ENCODE assay signal across 9 cellular contexts in genomic region chr6:71473908-71474307, GRCh38.
DNase-seq lines count a peak whose midpoint lies in the region; ATAC-seq and TF ChIP-seq lines count a peak whose summit lies in the region.
"Had no signal": no experiment of that assay in that cellular context is flagged by ENCODE, and none has a peak within 500 bp of the region (broad histone marks: within the 10 kb centered on the region; RNA-seq: fewer than 3 reads in every experiment).

No MANE protein-coding gene starts in this region.

- H3K9me3 ChIP-seq in GM23248 (ENCODE audit: low read depth) = no peaks in the 10 kb centered on the region
- H3K9me3 ChIP-seq in heart right ventricle = no peaks in the 10 kb centered on the region
- no peaks in the 10 kb centered on the region for H3K9me3 ChIP-seq in skeletal muscle satellite cell (replicated peaks; ENCODE audit: low read length)

- ATAC-seq in heart right ventricle (peak in 7 of 8 donors; percentile 37 to 87 (median 66)), HG03097 (IDR thresholded peaks at IDR 0.05; ENCODE audit: low FRiP score, unreplicated experiment) (no peak), GM18505 (IDR thresholded peaks at IDR 0.05; ENCODE audit: unreplicated experiment) (no peak), HG03108 (IDR thresholded peaks at IDR 0.05; ENCODE audit: unreplicated experiment) (no peak)
- ATAC-seq: natural killer cell treated with Interleukin-12 subunit alpha and Interleukin-12 subunit beta and Interleukin-15 and Interleukin-18, amount 100 ng/mL, for 72 hours had no signal

- H2AFZ ChIP-seq in GM23248 = no peak overlapping the region

- TF ChIP-seq CTCF in astrocyte of the cerebellum (IDR thresholded peaks at IDR 0.05; ENCODE audit: low read depth, low read length, missing control alignments) = no peak
- no peak for TF ChIP-seq CTCF in heart right ventricle (IDR thresholded peaks at IDR 0.05)

- no peak overlapping the region for H3K9ac ChIP-seq in GM23248
- peak overlapping the region; percentile 39 for H3K9ac ChIP-seq in skeletal muscle satellite cell (ENCODE audit: low read depth, low read length)

- no peaks in the 10 kb centered on the region for H3K9me2 ChIP-seq in GM23248 (ENCODE audit: insufficient read depth)

- H3K27me3 ChIP-seq in GM23248 (replicated peaks; ENCODE audit: insufficient read depth) (no peaks in the 10 kb centered on the region), heart right ventricle (no peaks in the 10 kb centered on the region), skeletal muscle satellite cell (ENCODE audit: control insufficient read depth, insufficient read depth, low read length) (no peaks in the 10 kb centered on the region)

- H3K4me2 ChIP-seq in GM23248 (ENCODE audit: unreplicated experiment) (peak overlapping the region; percentile 10), skeletal muscle satellite cell (ENCODE audit: low read length) (peak overlapping the region; percentile 40)

- H3K4me3 ChIP-seq in GM23248 (no peak overlapping the region), astrocyte of the cerebellum (ENCODE audit: low read depth, low read length) (no peak overlapping the region), heart right ventricle (no peak overlapping the region), skeletal muscle satellite cell (ENCODE audit: low read length) (peak overlapping the region; percentile 7)

- no peak for TF ChIP-seq POLR2A in GM18505 (IDR thresholded peaks at IDR 0.05; ENCODE audit: borderline replicate concordance, extremely low read depth, insufficient read depth, insufficient read length)

- peaks cover 44% of the 10 kb centered on the region for H3K4me1 ChIP-seq in GM23248 (ENCODE audit: insufficient read depth)
- H3K4me1 ChIP-seq in heart right ventricle = peaks cover 0 to 30% (median 16%) of the 10 kb centered on the region in 9 donors
- H3K4me1 ChIP-seq in skeletal muscle satellite cell (ENCODE audit: control insufficient read depth, insufficient read depth, low read length) = peaks cover 57% of the 10 kb centered on the region

- H3F3A ChIP-seq in GM23248 (ENCODE audit: insufficient read depth) = peaks cover 27% of the 10 kb centered on the region

- in situ Hi-C loops in GM23248 (cut with MboI) (no loop called here), astrocyte of the cerebellum (cut with HindIII; ENCODE audit: low sequenced_read_pairs) (no loop called here)

- WGBS in GM23248 (ENCODE audit: low coverage in 1 of 2, low lambda C conversion rate in 2 of 2, missing lambda C conversion rate in 2 of 2), 2 experiments = 6% methylated on average over 2 of the region's 2 CpGs
- WGBS in heart right ventricle, 2 donors = 52 to 59% methylated on average over 2 of the region's 2 CpGs

- peak overlapping the region; percentile 25 for H3K27ac ChIP-seq in GM23248
- H3K27ac ChIP-seq in heart right ventricle = no peak overlapping the region

- H3K79me2 ChIP-seq in GM23248 (ENCODE audit: insufficient read depth) = no peaks in the 10 kb centered on the region

- DNase-seq in GM23248 = peak; percentile 93
- DNase-seq in astrocyte of the cerebellum (ENCODE audit: low read depth) = peak; percentile 86
- DNase-seq in heart right ventricle = peak; percentile 11 to 35
- no peak for DNase-seq in hypothalamus (lab: John Stamatoyannopoulos, UW)

- H3K36me3 ChIP-seq in GM23248 (ENCODE audit: low read depth) = no peaks in the 10 kb centered on the region
- H3K36me3 ChIP-seq in heart right ventricle = no peaks in the 10 kb centered on the region
- no peaks in the 10 kb centered on the region for H3K36me3 ChIP-seq in skeletal muscle satellite cell (ENCODE audit: insufficient read depth, low read length)

- intact Hi-C loops in heart right ventricle (cut with DNase I) = no loop called here

- H4K20me1 ChIP-seq in GM23248 (ENCODE audit: insufficient read depth) = no peaks in the 10 kb centered on the region

Comparison
In these comparisons a context has a peak if more than half of its experiments do, and no peak if none do; other contexts are left out.
1. DNase-seq: peak in GM23248 (single experiment), astrocyte of the cerebellum (single experiment) and heart right ventricle (2 of 2); none in hypothalamus (0 of 51).
2. ATAC-seq: peak in heart right ventricle (7 of 8); none in HG03097 (single experiment), GM18505 (single experiment) and HG03108 (single experiment).